In genomic region chr10:89643812-89644690, GRCh38 we compare ENCODE assay signal across 8 cellular contexts. TPM values are rescaled to one million over a fixed set of nuclear protein-coding genes. Genes with fewer than 3 reads are reported as not detected.
DNase-seq lines count a peak whose midpoint lies in the region; ATAC-seq and TF ChIP-seq lines count a peak whose summit lies in the region.

No MANE protein-coding gene starts in this region.

- H3K4me1 ChIP-seq in right cardiac atrium (ENCODE audit: control insufficient read depth, insufficient read depth, low read length): peaks cover 3% of the 10 kb centered on the region
- H3K4me1 ChIP-seq in aorta (ENCODE audit: control insufficient read depth in 1 of 2, insufficient read depth in 2 of 2, low read length in 2 of 2): no peaks in the 10 kb centered on the region

- H3K36me3 ChIP-seq in aorta (ENCODE audit: control insufficient read depth in 1 of 2, insufficient read depth in 2 of 2, low read length in 1 of 2): no peaks in the 10 kb centered on the region

- H3K4me3 ChIP-seq in right cardiac atrium (ENCODE audit: low read length): peak overlapping the region; percentile 75
- peak overlapping the region; percentile 62 to 81 for H3K4me3 ChIP-seq in aorta (ENCODE audit: low read length in 2 of 2)

- in situ Hi-C loops in GM13976 (cut with MboI; ENCODE audit: low sequenced_read_pairs, unreplicated experiment): no loop called here

- intact Hi-C loops in right cardiac atrium (cut with DNase I) (no loop called here), aorta (cut with DNase I) (loop anchor here in 1 of 2 donors (5.0 kb wide), 1 partner anchor 58 kb away; the partner anchor contains the start of gene KIF20B)

- DNase-seq in GM13976 (ENCODE audit: low spot score): peak; percentile 91
- DNase-seq in NCI-H1417 treated with DMSO at 0.1 percent for 48 hours (lab: John Stamatoyannopoulos, UW): peak; percentile 62
- peak; percentile 97 for DNase-seq in SW480 (ENCODE audit: low spot score)
- DNase-seq in anterior cingulate cortex (lab: John Stamatoyannopoulos, UW): peak; percentile 12 to 92 (median 77)
- DNase-seq in right cardiac atrium: peak; percentile 71 to 87 (median 83)
- DNase-seq in pulmonary artery endothelial cell (ENCODE audit: low read depth, low spot score): peak; percentile 73
- peak; percentile 71 to 83 for DNase-seq in aorta

- no peak for TF ChIP-seq CTCF in GM13976 (IDR thresholded peaks at IDR 0.05; ENCODE audit: borderline replicate concordance, control extremely low read depth, extremely low read depth, insufficient read depth, missing control alignments)

- H3K9me3 ChIP-seq in right cardiac atrium (ENCODE audit: control insufficient read depth, low read length) (no peaks in the 10 kb centered on the region), aorta (ENCODE audit: control insufficient read depth, low read length) (no peaks in the 10 kb centered on the region)

- H3K27ac ChIP-seq in right cardiac atrium (ENCODE audit: low read length) (peak overlapping the region; percentile 63), aorta (ENCODE audit: low read depth in 1 of 2, low read length in 2 of 2) (peak overlapping the region; percentile 9 to 62)

- ATAC-seq in HG02798 (IDR thresholded peaks at IDR 0.05; ENCODE audit: poor library complexity, unreplicated experiment) (peak; percentile 94), right cardiac atrium (peak; percentile 95), aorta (ENCODE audit: low FRiP score) (peak; percentile 92)

- no peaks in the 10 kb centered on the region for H3K27me3 ChIP-seq in right cardiac atrium (ENCODE audit: control insufficient read depth, insufficient read depth)
- H3K27me3 ChIP-seq in aorta (ENCODE audit: control insufficient read depth in 1 of 2, insufficient read depth in 2 of 2, low read length in 1 of 2): no peaks in the 10 kb centered on the region

- under 1% methylated on average over 49 of the region's 49 CpGs for WGBS in right cardiac atrium
- WGBS in aorta, 2 donors: 0% methylated on average over 49 of the region's 49 CpGs

RNA-seq across cellular contexts. Expression of gene PANK1, which starts 1.0 kb away (rescaled TPM):
- total RNA-seq in right cardiac atrium (10 to 100 TPM in 3 of 4 donors, 1 to 10 TPM in 1; 7.9 to 14.0 (median 13.1) TPM), pulmonary artery endothelial cell (5.5 and 7.9 TPM in 2 replicates), aorta (1 to 10 TPM; 1.4 TPM)
- polyA plus RNA-seq in right cardiac atrium (5.0 TPM), aorta (1 to 10 TPM; 4.5 to 4.8 TPM)

RNA-seq across cellular contexts. Expression of gene KIF20B, which starts 57.3 kb away (rescaled TPM):
- 1 to 10 TPM; 2.8 to 4.5 (median 3.6) TPM for total RNA-seq in right cardiac atrium
- 0.81 TPM for polyA plus RNA-seq in right cardiac atrium
- 14.2 and 21.6 TPM in 2 replicates for total RNA-seq in pulmonary artery endothelial cell
- 1 to 10 TPM; 5.2 to 6.2 TPM for total RNA-seq in aorta
- polyA plus RNA-seq in aorta: 1 to 10 TPM in 1 of 2 donors, under 1 TPM in 1; 0.72 to 2.1 TPM

Comparison
In these comparisons a context has a peak if more than half of its experiments do, and no peak if none do; other contexts are left out.
1. Peak in every context shown above with its lines: DNase-seq, ATAC-seq, H3K4me3 ChIP-seq and H3K27ac ChIP-seq.